In the genomic region with DNA sequence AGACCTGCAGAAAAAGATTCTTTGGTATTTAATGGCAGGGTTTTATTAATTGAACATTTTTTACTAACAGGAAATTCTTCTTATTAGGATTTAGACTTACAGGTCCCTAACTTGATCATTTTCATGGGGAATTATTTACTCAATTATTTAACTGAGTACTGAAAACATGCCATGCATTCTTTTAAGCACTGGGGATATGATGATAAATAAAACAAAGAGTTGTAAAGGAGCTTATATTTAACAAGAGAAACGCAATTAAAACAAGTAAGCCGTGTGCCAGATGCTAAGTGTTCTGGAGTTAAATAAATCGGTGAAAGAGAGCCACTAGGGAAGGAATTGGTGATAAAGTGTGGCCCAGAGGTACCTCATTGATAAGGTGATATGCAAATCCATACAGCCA, we compare ENCODE assay signal across 23 cellular contexts.
"Had no signal": no experiment of that assay in that cellular context is flagged by ENCODE, and none has a peak within 500 bp of the region (broad histone marks: within the 10 kb centered on the region; RNA-seq: fewer than 3 reads in every experiment).

No MANE protein-coding gene starts in this region.

- FAIRE-seq: small intestine had no signal

- H3K9me3 ChIP-seq: transverse colon, vagina had no signal

- H3K27ac Mint-ChIP-seq: activated CD4-positive, alpha-beta memory T cell treated with anti-CD3 and anti-CD28 coated beads for 36 hours; activated naive CD8-positive, alpha-beta T cell treated with anti-CD3 and anti-CD28 coated beads, Interleukin-2, amount 50 U/mL, for 24 hours; activated T-helper 1 cell treated with anti-CD3 and anti-CD28 coated beads, Interleukin-12 subunit alpha, Interleukin-12 subunit beta, Interleukin-2, Interleukin-4 antibody, amounts not matched to agents 30 ng/mL and 10 ng/mL and 1 ng/mL, durations not matched to agents 14 hours and 24 hours and 36 hours; dendritic cell treated with granulocyte-macrophage colony-stimulating factor and Interleukin-4, amounts not matched to agents 40 ng/mL and 50 ng/mL, for 4 days; nephron progenitor cell; stimulated activated naive B cell treated with anti-CD40 and anti-IgM and Interleukin-4, amounts not matched to agents 10 μg/mL and 1 μg/mL and 100 μg/mL, for 72 hours; T-helper 1 cell treated with Interleukin-12 subunit alpha and Interleukin-12 subunit beta and Interleukin-4 antibody, amounts not matched to agents 30 μg/mL and 1 μg/mL, for 36 hours had no signal

- H3K27me3 Mint-ChIP-seq: activated CD4-positive, alpha-beta memory T cell treated with anti-CD3 and anti-CD28 coated beads for 36 hours; activated naive CD8-positive, alpha-beta T cell treated with anti-CD3 and anti-CD28 coated beads, Interleukin-2, amount 50 U/mL, for 24 hours; dendritic cell treated with granulocyte-macrophage colony-stimulating factor and Interleukin-4, amounts not matched to agents 40 ng/mL and 50 ng/mL, for 4 days; stimulated activated naive B cell treated with anti-CD40 and anti-IgM and Interleukin-4, amounts not matched to agents 10 μg/mL and 1 μg/mL and 100 μg/mL, for 72 hours had no signal

- DNase-seq: activated CD4-positive, alpha-beta memory T cell treated with anti-CD3 and anti-CD28 coated beads for 36 hours; activated CD4-positive, alpha-beta T cell treated with anti-CD3 and anti-CD28 coated beads for 48 hours; activated gamma-delta T cell; activated naive CD4-positive, alpha-beta T cell treated with anti-CD3 and anti-CD28 coated beads, Interleukin-2, amount 50 U/mL, for 16 hours; activated naive CD8-positive, alpha-beta T cell treated with anti-CD3 and anti-CD28 coated beads, Interleukin-2, amount 50 U/mL, for 24 hours; caudate nucleus; effector CD4-positive, alpha-beta T cell; foreskin keratinocyte; mucosa of descending colon; nephron progenitor cell; small intestine; stimulated activated CD4-positive, alpha-beta T cell treated with anti-CD3 and anti-CD28 coated beads, Interleukin-2, amount 100 ng/mL, for 48 hours; stimulated activated CD8-positive, alpha-beta memory T cell treated with anti-CD3 and anti-CD28 coated beads, Interleukin-4, amount 100 ng/mL, for 48 hours; stimulated activated naive B cell treated with anti-CD40 and anti-IgM and Interleukin-4, amounts not matched to agents 10 μg/mL and 1 μg/mL and 100 μg/mL, for 72 hours; transverse colon had no signal

- H3K36me3 ChIP-seq: transverse colon, vagina had no signal

- H3K9me3 Mint-ChIP-seq: activated CD4-positive, alpha-beta memory T cell treated with anti-CD3 and anti-CD28 coated beads for 36 hours; activated naive CD8-positive, alpha-beta T cell treated with anti-CD3 and anti-CD28 coated beads, Interleukin-2, amount 50 U/mL, for 24 hours; activated T-helper 1 cell treated with anti-CD3 and anti-CD28 coated beads, Interleukin-12 subunit alpha, Interleukin-12 subunit beta, Interleukin-2, Interleukin-4 antibody, amounts not matched to agents 30 ng/mL and 10 ng/mL and 1 ng/mL, durations not matched to agents 14 hours and 24 hours and 36 hours; nephron progenitor cell had no signal

- H3K4me3 ChIP-seq: mucosa of descending colon, transverse colon, vagina had no signal

- ATAC-seq: activated naive CD8-positive, alpha-beta T cell treated with anti-CD3 and anti-CD28 coated beads, Interleukin-2, amount 50 U/mL, for 24 hours; foreskin keratinocyte; left lobe of liver; mucosa of descending colon; sciatic nerve; stimulated activated naive B cell treated with anti-CD40 and anti-IgM and Interleukin-4, amounts not matched to agents 10 μg/mL and 1 μg/mL and 100 μg/mL, for 72 hours had no signal

- H3K36me3 Mint-ChIP-seq: activated CD4-positive, alpha-beta memory T cell treated with anti-CD3 and anti-CD28 coated beads for 36 hours; brain; stimulated activated naive B cell treated with anti-CD40 and anti-IgM and Interleukin-4, amounts not matched to agents 10 μg/mL and 1 μg/mL and 100 μg/mL, for 72 hours had no signal

- H3K27ac ChIP-seq: foreskin keratinocyte, parathyroid adenoma, transverse colon, vagina had no signal

- H3K27me3 ChIP-seq: foreskin keratinocyte, transverse colon, vagina had no signal

- H3K79me2 ChIP-seq: parathyroid adenoma had no signal

- H3K4me1 Mint-ChIP-seq: activated naive CD8-positive, alpha-beta T cell treated with anti-CD3 and anti-CD28 coated beads, Interleukin-2, amount 50 U/mL, for 24 hours; brain; nephron progenitor cell; stimulated activated naive B cell treated with anti-CD40 and anti-IgM and Interleukin-4, amounts not matched to agents 10 μg/mL and 1 μg/mL and 100 μg/mL, for 72 hours had no signal

- H3K4me3 Mint-ChIP-seq: activated CD4-positive, alpha-beta memory T cell treated with anti-CD3 and anti-CD28 coated beads for 36 hours; activated naive CD8-positive, alpha-beta T cell treated with anti-CD3 and anti-CD28 coated beads, Interleukin-2, amount 50 U/mL, for 24 hours; activated T-helper 1 cell treated with anti-CD3 and anti-CD28 coated beads, Interleukin-12 subunit alpha, Interleukin-12 subunit beta, Interleukin-2, Interleukin-4 antibody, amounts not matched to agents 30 ng/mL and 10 ng/mL and 1 ng/mL, durations not matched to agents 14 hours and 24 hours and 36 hours; brain; dendritic cell treated with granulocyte-macrophage colony-stimulating factor and Interleukin-4, amounts not matched to agents 40 ng/mL and 50 ng/mL, for 4 days; nephron progenitor cell; stimulated activated naive B cell treated with anti-CD40 and anti-IgM and Interleukin-4, amounts not matched to agents 10 μg/mL and 1 μg/mL and 100 μg/mL, for 72 hours; T-helper 1 cell treated with Interleukin-12 subunit alpha and Interleukin-12 subunit beta and Interleukin-4 antibody, amounts not matched to agents 30 μg/mL and 1 μg/mL, for 36 hours had no signal

- H3K4me1 ChIP-seq: foreskin keratinocyte, parathyroid adenoma, transverse colon, vagina had no signal
